ENCODE assay signal across 21 cellular contexts in genomic region chr22:23221351-23221804, GRCh38. TPM values are rescaled to one million over a fixed set of nuclear protein-coding genes. Genes with fewer than 3 reads are reported as not detected.
DNase-seq lines count a peak whose midpoint lies in the region; ATAC-seq and TF ChIP-seq lines count a peak whose summit lies in the region.
"Had no signal": no experiment of that assay in that cellular context is flagged by ENCODE, and none has a peak within 500 bp of the region (broad histone marks: within the 10 kb centered on the region; RNA-seq: fewer than 3 reads in every experiment).

No MANE protein-coding gene starts in this region.

- H3K4me3 Mint-ChIP-seq in activated naive CD4-positive, alpha-beta T cell treated with anti-CD3 and anti-CD28 coated beads, Interleukin-2, amount 10 ng/mL, durations not matched to agents 7 days and 5 days, result no peak overlapping the region
- peak overlapping the region; percentile 59 for H3K4me3 Mint-ChIP-seq in glutamatergic neuron (ENCODE audit: unreplicated experiment)
- H3K4me3 Mint-ChIP-seq in stimulated activated naive B cell treated with anti-CD40 and anti-IgM and Interleukin-4, amounts not matched to agents 10 μg/mL and 1 μg/mL and 100 μg/mL, for 72 hours, result no peak overlapping the region
- H3K4me3 Mint-ChIP-seq: brain, HFFc6, mesothelial cell of epicardium had no signal

- no peaks in the 10 kb centered on the region for H3K27me3 Mint-ChIP-seq in activated naive CD4-positive, alpha-beta T cell treated with anti-CD3 and anti-CD28 coated beads, Interleukin-2, amount 10 ng/mL, durations not matched to agents 7 days and 5 days
- H3K27me3 Mint-ChIP-seq in glutamatergic neuron (ENCODE audit: unreplicated experiment), result peaks cover 24% of the 10 kb centered on the region
- no peaks in the 10 kb centered on the region for H3K27me3 Mint-ChIP-seq in stimulated activated naive B cell treated with anti-CD40 and anti-IgM and Interleukin-4, amounts not matched to agents 10 μg/mL and 1 μg/mL and 100 μg/mL, for 72 hours
- H3K27me3 Mint-ChIP-seq: activated naive CD8-positive, alpha-beta T cell treated with anti-CD3 and anti-CD28 coated beads, Interleukin-2, amount 10 ng/mL, durations not matched to agents 7 days and 5 days; brain had no signal

- TF ChIP-seq CTCF in RWPE1 (conservative IDR thresholded peaks at IDR 0.05; ENCODE audit: low read depth), result no peak
- no peak for TF ChIP-seq CTCF in glutamatergic neuron (IDR thresholded peaks at IDR 0.05; ENCODE audit: partially characterized antibody, unreplicated experiment)

- no peak for ATAC-seq in stimulated activated naive B cell treated with anti-CD40 and anti-IgM and Interleukin-4, amounts not matched to agents 10 μg/mL and 1 μg/mL and 100 μg/mL, for 72 hours (replicated peaks)
- no peak for ATAC-seq in GM21423 (IDR thresholded peaks at IDR 0.05; ENCODE audit: unreplicated experiment)
- ATAC-seq: activated CD4-positive, CD25-positive, alpha-beta regulatory T cell treated with anti-CD3 and anti-CD28 coated beads, Interleukin-2, amount 50 U/mL, for 24 hours; foreskin keratinocyte had no signal

- H3K27ac ChIP-seq in RWPE1, result peak overlapping the region; percentile 80
- H3K27ac ChIP-seq: foreskin keratinocyte had no signal

- CTCF ChIA-PET in activated naive CD4-positive, alpha-beta T cell treated with anti-CD3 and anti-CD28 coated beads, Interleukin-2, amount 10 ng/mL, durations not matched to agents 7 days and 5 days (lab: Charles Lee), result no interaction called here
- CTCF ChIA-PET in RWPE1 (lab: Yijun Ruan, JAX) (no interaction called here), HEK293T (lab: Yijun Ruan, JAX) (no interaction called here)

- H3K9me3 Mint-ChIP-seq in activated naive CD4-positive, alpha-beta T cell treated with anti-CD3 and anti-CD28 coated beads, Interleukin-2, amount 10 ng/mL, durations not matched to agents 7 days and 5 days, result no peaks in the 10 kb centered on the region
- peaks cover 30% of the 10 kb centered on the region for H3K9me3 Mint-ChIP-seq in glutamatergic neuron (ENCODE audit: unreplicated experiment)
- no peaks in the 10 kb centered on the region for H3K9me3 Mint-ChIP-seq in stimulated activated naive B cell treated with anti-CD40 and anti-IgM and Interleukin-4, amounts not matched to agents 10 μg/mL and 1 μg/mL and 100 μg/mL, for 72 hours
- H3K9me3 Mint-ChIP-seq: activated naive CD8-positive, alpha-beta T cell treated with anti-CD3 and anti-CD28 coated beads, Interleukin-2, amount 10 ng/mL, durations not matched to agents 7 days and 5 days; HFFc6; mesothelial cell of epicardium had no signal

- H3K27ac Mint-ChIP-seq in activated naive CD4-positive, alpha-beta T cell treated with anti-CD3 and anti-CD28 coated beads, Interleukin-2, amount 10 ng/mL, durations not matched to agents 7 days and 5 days, result peak overlapping the region; percentile 38
- H3K27ac Mint-ChIP-seq in glutamatergic neuron (ENCODE audit: unreplicated experiment), result no peak overlapping the region
- peak overlapping the region; percentile 31 for H3K27ac Mint-ChIP-seq in stimulated activated naive B cell treated with anti-CD40 and anti-IgM and Interleukin-4, amounts not matched to agents 10 μg/mL and 1 μg/mL and 100 μg/mL, for 72 hours
- H3K27ac Mint-ChIP-seq: mesothelial cell of epicardium had no signal

- DNase-seq in activated naive CD4-positive, alpha-beta T cell treated with anti-CD3 and anti-CD28 coated beads, Interleukin-2, amount 10 ng/mL, durations not matched to agents 7 days and 5 days, result no peak
- no peak for DNase-seq in activated naive CD4-positive, alpha-beta T cell treated with anti-CD3 and anti-CD28 coated beads, Interleukin-2, amount 50 U/mL, for 16 hours
- DNase-seq in RWPE1 (ENCODE audit: low spot score), result no peak
- DNase-seq in glutamatergic neuron, result no peak
- DNase-seq in stimulated activated naive B cell treated with anti-CD40 and anti-IgM and Interleukin-4, amounts not matched to agents 10 μg/mL and 1 μg/mL and 100 μg/mL, for 72 hours, result no peak
- DNase-seq in NCI-H187 treated with DMSO at 0.1 percent for 48 hours (lab: John Stamatoyannopoulos, UW), result no peak
- DNase-seq in HEK293T (ENCODE audit: extremely low spot score), result no peak
- DNase-seq: ACHN; activated naive CD8-positive, alpha-beta T cell treated with anti-CD3 and anti-CD28 coated beads, Interleukin-2, amount 10 ng/mL, durations not matched to agents 7 days and 5 days; dermis blood vessel endothelial cell; EL; foreskin keratinocyte; HFFc6; NCI-H526 treated with DMSO at 0.1 percent for 48 hours; occipital lobe; SHP77; stimulated activated naive CD4-positive, alpha-beta T cell had no signal

- H3K36me3 Mint-ChIP-seq in activated naive CD4-positive, alpha-beta T cell treated with anti-CD3 and anti-CD28 coated beads, Interleukin-2, amount 10 ng/mL, durations not matched to agents 7 days and 5 days, result peaks cover 12% of the 10 kb centered on the region
- H3K36me3 Mint-ChIP-seq in glutamatergic neuron (ENCODE audit: unreplicated experiment), result no peaks in the 10 kb centered on the region
- peaks cover 0 to 2% of the 10 kb centered on the region in 2 donors for H3K36me3 Mint-ChIP-seq in stimulated activated naive B cell treated with anti-CD40 and anti-IgM and Interleukin-4, amounts not matched to agents 10 μg/mL and 1 μg/mL and 100 μg/mL, for 72 hours
- H3K36me3 Mint-ChIP-seq: activated naive CD8-positive, alpha-beta T cell treated with anti-CD3 and anti-CD28 coated beads, Interleukin-2, amount 10 ng/mL, durations not matched to agents 7 days and 5 days; brain; mesothelial cell of epicardium had no signal

- POLR2A ChIA-PET in RWPE1 (lab: Yijun Ruan, JAX; ENCODE audit: low non-redundant PET), result no interaction called here
- POLR2A ChIA-PET in HEK293T (lab: Yijun Ruan, JAX), result no interaction called here

- peaks cover 99% of the 10 kb centered on the region for H3K4me1 Mint-ChIP-seq in activated naive CD4-positive, alpha-beta T cell treated with anti-CD3 and anti-CD28 coated beads, Interleukin-2, amount 10 ng/mL, durations not matched to agents 7 days and 5 days
- peaks cover 93% of the 10 kb centered on the region for H3K4me1 Mint-ChIP-seq in glutamatergic neuron (ENCODE audit: low read depth, unreplicated experiment)
- H3K4me1 Mint-ChIP-seq in stimulated activated naive B cell treated with anti-CD40 and anti-IgM and Interleukin-4, amounts not matched to agents 10 μg/mL and 1 μg/mL and 100 μg/mL, for 72 hours, result peaks cover 78 to 97% of the 10 kb centered on the region in 2 donors

TF ChIP-seq in HEK293T, 16 proteins besides CTCF, POLR2A, EP300 and RAD21:
- no peak for TF ChIP-seq LEF1 (IDR thresholded peaks at IDR 0.05; ENCODE audit: borderline replicate concordance)
- TF ChIP-seq BHLHE40 (IDR thresholded peaks at IDR 0.05; ENCODE audit: borderline replicate concordance), result no peak
- TF ChIP-seq L3MBTL2 (conservative IDR thresholded peaks at IDR 0.05), result no peak
- TF ChIP-seq, protein P1, sequence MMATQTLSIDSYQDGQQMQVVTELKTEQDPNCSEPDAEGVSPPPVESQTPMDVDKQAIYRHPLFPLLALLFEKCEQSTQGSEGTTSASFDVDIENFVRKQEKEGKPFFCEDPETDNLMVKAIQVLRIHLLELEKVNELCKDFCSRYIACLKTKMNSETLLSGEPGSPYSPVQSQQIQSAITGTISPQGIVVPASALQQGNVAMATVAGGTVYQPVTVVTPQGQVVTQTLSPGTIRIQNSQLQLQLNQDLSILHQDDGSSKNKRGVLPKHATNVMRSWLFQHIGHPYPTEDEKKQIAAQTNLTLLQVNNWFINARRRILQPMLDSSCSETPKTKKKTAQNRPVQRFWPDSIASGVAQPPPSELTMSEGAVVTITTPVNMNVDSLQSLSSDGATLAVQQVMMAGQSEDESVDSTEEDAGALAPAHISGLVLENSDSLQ (IDR thresholded peaks at IDR 0.05), result no peak
- no peak for TF ChIP-seq FOXK2 (IDR thresholded peaks at IDR 0.05)
- no peak for TF ChIP-seq ZNF384 (IDR thresholded peaks at IDR 0.05)
- no peak for TF ChIP-seq TARDBP (IDR thresholded peaks at IDR 0.05)
- TF ChIP-seq HDGF (IDR thresholded peaks at IDR 0.05; ENCODE audit: borderline replicate concordance), result no peak

RNA-seq across cellular contexts. Expression of gene BCR, which starts 41.1 kb away (rescaled TPM):
- 268 TPM for total RNA-seq in glutamatergic neuron (ENCODE audit: unreplicated experiment)
